ENCODE assay signal across 1 cellular context in genomic region chr20:38129248-38129865, GRCh38.
TF ChIP-seq lines count a peak whose summit lies in the region.

No MANE protein-coding gene starts in this region.

TF ChIP-seq in WTC11, 78 proteins besides CTCF, POLR2A, EP300 and RAD21 (continued from another document):
- TF ChIP-seq ZNF423 (CRISPR knock-in tag; IDR thresholded peaks at IDR 0.05), result no peak
- TF ChIP-seq, protein P1, sequence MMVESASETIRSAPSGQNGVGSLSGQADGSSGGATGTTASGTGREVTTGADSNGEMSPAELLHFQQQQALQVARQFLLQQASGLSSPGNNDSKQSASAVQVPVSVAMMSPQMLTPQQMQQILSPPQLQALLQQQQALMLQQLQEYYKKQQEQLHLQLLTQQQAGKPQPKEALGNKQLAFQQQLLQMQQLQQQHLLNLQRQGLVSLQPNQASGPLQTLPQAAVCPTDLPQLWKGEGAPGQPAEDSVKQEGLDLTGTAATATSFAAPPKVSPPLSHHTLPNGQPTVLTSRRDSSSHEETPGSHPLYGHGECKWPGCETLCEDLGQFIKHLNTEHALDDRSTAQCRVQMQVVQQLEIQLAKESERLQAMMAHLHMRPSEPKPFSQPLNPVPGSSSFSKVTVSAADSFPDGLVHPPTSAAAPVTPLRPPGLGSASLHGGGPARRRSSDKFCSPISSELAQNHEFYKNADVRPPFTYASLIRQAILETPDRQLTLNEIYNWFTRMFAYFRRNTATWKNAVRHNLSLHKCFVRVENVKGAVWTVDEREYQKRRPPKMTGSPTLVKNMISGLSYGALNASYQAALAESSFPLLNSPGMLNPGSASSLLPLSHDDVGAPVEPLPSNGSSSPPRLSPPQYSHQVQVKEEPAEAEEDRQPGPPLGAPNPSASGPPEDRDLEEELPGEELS (CRISPR knock-in tag; IDR thresholded peaks at IDR 0.05), result no peak
- TF ChIP-seq NR2C2 (CRISPR knock-in tag; IDR thresholded peaks at IDR 0.05), result no peak
- no peak for TF ChIP-seq KAT7 (CRISPR knock-in tag; IDR thresholded peaks at IDR 0.05; ENCODE audit: borderline replicate concordance)
- no peak for TF ChIP-seq FOXK1 (CRISPR knock-in tag; IDR thresholded peaks at IDR 0.05)
- TF ChIP-seq, protein P2, sequence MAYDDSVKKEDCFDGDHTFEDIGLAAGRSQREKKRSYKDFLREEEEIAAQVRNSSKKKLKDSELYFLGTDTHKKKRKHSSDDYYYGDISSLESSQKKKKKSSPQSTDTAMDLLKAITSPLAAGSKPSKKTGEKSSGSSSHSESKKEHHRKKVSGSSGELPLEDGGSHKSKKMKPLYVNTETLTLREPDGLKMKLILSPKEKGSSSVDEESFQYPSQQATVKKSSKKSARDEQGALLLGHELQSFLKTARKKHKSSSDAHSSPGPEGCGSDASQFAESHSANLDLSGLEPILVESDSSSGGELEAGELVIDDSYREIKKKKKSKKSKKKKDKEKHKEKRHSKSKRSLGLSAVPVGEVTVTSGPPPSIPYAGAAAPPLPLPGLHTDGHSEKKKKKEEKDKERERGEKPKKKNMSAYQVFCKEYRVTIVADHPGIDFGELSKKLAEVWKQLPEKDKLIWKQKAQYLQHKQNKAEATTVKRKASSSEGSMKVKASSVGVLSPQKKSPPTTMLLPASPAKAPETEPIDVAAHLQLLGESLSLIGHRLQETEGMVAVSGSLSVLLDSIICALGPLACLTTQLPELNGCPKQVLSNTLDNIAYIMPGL (CRISPR knock-in tag; IDR thresholded peaks at IDR 0.05), result no peak
- TF ChIP-seq ETV6 (CRISPR knock-in tag; IDR thresholded peaks at IDR 0.05), result no peak
- TF ChIP-seq RELA (CRISPR knock-in tag; IDR thresholded peaks at IDR 0.05; ENCODE audit: borderline replicate concordance), result no peak
- TF ChIP-seq MAX (CRISPR knock-in tag; IDR thresholded peaks at IDR 0.05), result no peak
- TF ChIP-seq, protein P3, sequence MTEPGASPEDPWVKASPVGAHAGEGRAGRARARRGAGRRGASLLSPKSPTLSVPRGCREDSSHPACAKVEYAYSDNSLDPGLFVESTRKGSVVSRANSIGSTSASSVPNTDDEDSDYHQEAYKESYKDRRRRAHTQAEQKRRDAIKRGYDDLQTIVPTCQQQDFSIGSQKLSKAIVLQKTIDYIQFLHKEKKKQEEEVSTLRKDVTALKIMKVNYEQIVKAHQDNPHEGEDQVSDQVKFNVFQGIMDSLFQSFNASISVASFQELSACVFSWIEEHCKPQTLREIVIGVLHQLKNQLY (CRISPR knock-in tag; IDR thresholded peaks at IDR 0.05), result no peak
- no peak for TF ChIP-seq NFATC4 (CRISPR knock-in tag; IDR thresholded peaks at IDR 0.05)
- TF ChIP-seq CREB1 (CRISPR knock-in tag; IDR thresholded peaks at IDR 0.05), result no peak
- TF ChIP-seq, protein P4, sequence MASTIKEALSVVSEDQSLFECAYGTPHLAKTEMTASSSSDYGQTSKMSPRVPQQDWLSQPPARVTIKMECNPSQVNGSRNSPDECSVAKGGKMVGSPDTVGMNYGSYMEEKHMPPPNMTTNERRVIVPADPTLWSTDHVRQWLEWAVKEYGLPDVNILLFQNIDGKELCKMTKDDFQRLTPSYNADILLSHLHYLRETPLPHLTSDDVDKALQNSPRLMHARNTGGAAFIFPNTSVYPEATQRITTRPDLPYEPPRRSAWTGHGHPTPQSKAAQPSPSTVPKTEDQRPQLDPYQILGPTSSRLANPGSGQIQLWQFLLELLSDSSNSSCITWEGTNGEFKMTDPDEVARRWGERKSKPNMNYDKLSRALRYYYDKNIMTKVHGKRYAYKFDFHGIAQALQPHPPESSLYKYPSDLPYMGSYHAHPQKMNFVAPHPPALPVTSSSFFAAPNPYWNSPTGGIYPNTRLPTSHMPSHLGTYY (CRISPR knock-in tag; IDR thresholded peaks at IDR 0.05), result no peak
- no peak for TF ChIP-seq USF1 (CRISPR knock-in tag; IDR thresholded peaks at IDR 0.05)
TF ChIP-seq in WTC11: peak in this region for 0.
